ENCODE assay signal across 9 cellular contexts in the genomic region with DNA sequence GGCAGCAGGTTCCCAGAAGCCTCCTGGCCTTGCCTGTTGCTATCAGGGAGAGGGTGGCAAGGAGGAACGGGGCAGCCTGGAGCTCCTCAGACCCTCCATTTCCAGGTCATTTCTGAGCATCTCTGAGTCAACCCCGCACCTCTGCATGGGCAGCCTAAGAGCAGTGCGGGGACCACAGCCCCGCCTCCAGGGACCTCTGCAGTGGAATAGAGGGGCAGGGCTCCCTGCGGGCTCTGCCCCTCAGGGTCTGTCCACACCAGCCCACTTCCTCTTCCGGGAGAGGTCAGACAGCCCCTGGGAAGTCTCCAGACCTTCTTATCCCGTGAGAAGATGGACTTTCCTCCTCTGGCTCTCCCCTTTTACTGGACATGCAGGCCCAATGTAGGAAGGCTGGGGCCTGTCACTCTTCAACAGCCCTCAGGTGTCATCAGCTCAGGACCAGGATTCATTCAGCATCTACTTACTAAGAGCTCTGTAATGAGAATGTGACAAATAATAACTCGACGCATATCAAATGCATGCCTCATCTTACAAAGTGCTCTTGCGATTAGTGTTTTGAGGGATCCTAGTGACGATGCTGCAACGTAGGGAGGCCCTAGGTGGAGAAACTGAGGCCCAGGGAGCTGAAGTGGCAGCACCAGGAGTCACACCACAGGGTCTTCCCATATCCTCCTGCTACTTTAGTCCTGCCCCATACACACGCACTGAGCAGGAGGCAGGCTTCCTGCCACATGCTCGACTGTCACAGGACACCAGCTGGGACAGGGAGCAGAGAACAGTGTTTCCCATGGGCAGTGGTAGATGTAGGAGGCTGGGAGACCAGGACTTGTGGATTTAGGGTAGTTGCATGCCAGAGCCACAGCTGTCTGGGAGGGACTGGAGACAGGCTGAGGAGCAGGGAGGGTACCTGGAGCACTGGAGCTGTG. TPM values are rescaled to one million over a fixed set of nuclear protein-coding genes. Genes with fewer than 3 reads are reported as not detected.
DNase-seq lines count a peak whose midpoint lies in the region; ATAC-seq and TF ChIP-seq lines count a peak whose summit lies in the region.
"Had no signal": no experiment of that assay in that cellular context is flagged by ENCODE, and none has a peak within 500 bp of the region (broad histone marks: within the 10 kb centered on the region; RNA-seq: fewer than 3 reads in every experiment).

No MANE protein-coding gene starts in this region.

- H2AFZ ChIP-seq in DND-41 (ENCODE audit: low read depth, low read length), result peak overlapping the region; percentile 59

- ATAC-seq in DND-41 (ENCODE audit: insufficient read depth, low read depth), result peak; percentile 43
- peak in 1 of 2 donors; percentile 50 for ATAC-seq in gastrocnemius medialis
- ATAC-seq in HG02970 (IDR thresholded peaks at IDR 0.05; ENCODE audit: low FRiP score, unreplicated experiment), result no peak
- no peak for ATAC-seq in HG03521 (IDR thresholded peaks at IDR 0.05; ENCODE audit: unreplicated experiment)

- H3K4me3 ChIP-seq in DND-41 (ENCODE audit: low read depth in 1 of 2, low read length in 2 of 2), result no peak overlapping the region
- H3K4me3 ChIP-seq in SK-N-MC, result no peak overlapping the region
- no peak overlapping the region for H3K4me3 ChIP-seq in left ventricle myocardium inferior
- H3K4me3 ChIP-seq in gastrocnemius medialis, result no peak overlapping the region

- no peak overlapping the region for H3K4me2 ChIP-seq in DND-41 (ENCODE audit: insufficient read depth, low read length)

- peak overlapping the region; percentile 55; the same call in 1 of the 2 replicates for H3K27ac ChIP-seq in DND-41 (ENCODE audit: low read length)
- peak overlapping the region; percentile 85; the same call in 1 of the 2 replicates for H3K27ac ChIP-seq in SK-N-MC
- H3K27ac ChIP-seq in left ventricle myocardium inferior (replicated peaks), result peak overlapping the region; percentile 75
- H3K27ac ChIP-seq in gastrocnemius medialis, result peak overlapping the region; percentile 1 to 73 (median 50)

- in situ Hi-C loops in gastrocnemius medialis (cut with MboI; ENCODE audit: low sequenced_read_pairs in 4 of 4), result no loop called here

- peaks cover 10% of the 10 kb centered on the region for H3K4me1 ChIP-seq in DND-41 (ENCODE audit: insufficient read depth, low read length)
- peaks cover 19% of the 10 kb centered on the region for H3K4me1 ChIP-seq in left ventricle myocardium inferior
- H3K4me1 ChIP-seq in gastrocnemius medialis, result peaks cover 0 to 14% of the 10 kb centered on the region in 2 donors

- H3K9ac ChIP-seq in DND-41 (ENCODE audit: low read depth, low read length), result no peak overlapping the region
- peak overlapping the region; percentile 72 for H3K9ac ChIP-seq in SK-N-MC (ENCODE audit: insufficient read length)

- no peaks in the 10 kb centered on the region for H3K36me3 ChIP-seq in DND-41 (ENCODE audit: insufficient read depth, low read length)
- no peaks in the 10 kb centered on the region for H3K36me3 ChIP-seq in SK-N-MC (ENCODE audit: insufficient read depth, low read length)
- no peaks in the 10 kb centered on the region for H3K36me3 ChIP-seq in left ventricle myocardium inferior
- no peaks in the 10 kb centered on the region for H3K36me3 ChIP-seq in gastrocnemius medialis

- H3K27me3 ChIP-seq in DND-41 (ENCODE audit: insufficient read depth, low read length, poor library complexity) (no peaks in the 10 kb centered on the region), left ventricle myocardium inferior (ENCODE audit: low read depth) (no peaks in the 10 kb centered on the region), gastrocnemius medialis (no peaks in the 10 kb centered on the region)

- TF ChIP-seq POLR2A in gastrocnemius medialis (IDR thresholded peaks at IDR 0.05), result no peak

- TF ChIP-seq CTCF in DND-41 (IDR thresholded peaks at IDR 0.05; ENCODE audit: borderline replicate concordance, extremely low read depth, low read length, poor library complexity, severe bottlenecking) (no peak), left ventricle myocardium inferior (IDR thresholded peaks at IDR 0.05; ENCODE audit: borderline replicate concordance) (no peak), gastrocnemius medialis (IDR thresholded peaks at IDR 0.05 in 4 of 5, conservative IDR thresholded peaks at IDR 0.05 in 1 of 5) (no peak)

- H3K79me2 ChIP-seq in DND-41 (ENCODE audit: insufficient read depth, low read length), result no peaks in the 10 kb centered on the region

- no peaks in the 10 kb centered on the region for H4K20me1 ChIP-seq in DND-41 (ENCODE audit: insufficient read depth, low read length)

- DNase-seq in DND-41 (no peak), SK-N-MC (ENCODE audit: low read depth, low spot score) (no peak), left ventricle myocardium inferior (no peak), gastrocnemius medialis (no peak), EL (no peak), NCI-H187 treated with DMSO at 0.1 percent for 48 hours (lab: John Stamatoyannopoulos, UW) (no peak)

- intact Hi-C loops in left ventricle myocardium inferior (cut with micrococcal nuclease), result no loop called here
- intact Hi-C loops in gastrocnemius medialis (cut with DNase I; ENCODE audit: low total_unique reads), result no loop called here

- H3K9me3 ChIP-seq in DND-41 (ENCODE audit: insufficient read depth, low read length, severe bottlenecking), result no peaks in the 10 kb centered on the region
- H3K9me3 ChIP-seq in SK-N-MC (ENCODE audit: low read depth, low read length), result no peaks in the 10 kb centered on the region
- no peaks in the 10 kb centered on the region for H3K9me3 ChIP-seq in left ventricle myocardium inferior (replicated peaks)
- no peaks in the 10 kb centered on the region for H3K9me3 ChIP-seq in gastrocnemius medialis

RNA-seq across cellular contexts. Expression of a gene that starts 28.0 kb away (rescaled TPM):
- total RNA-seq in left ventricle myocardium inferior (not detected), gastrocnemius medialis (1 to 10 TPM in 1 of 4 donors, not detected in 3; 3.5 TPM)
- total RNA-seq: kidney epithelial cell had no signal

RNA-seq across cellular contexts. Expression of a gene that starts 36.4 kb away (rescaled TPM):
- total RNA-seq in left ventricle myocardium inferior, result 3.5 TPM
- total RNA-seq in gastrocnemius medialis, result 10 to 100 TPM; 15.9 to 35.6 (median 23.1) TPM
